Comparison of ENCODE assay signal across 16 cellular contexts in genomic region chr6:126422912-126423311, GRCh38.
"Had no signal": no experiment of that assay in that cellular context is flagged by ENCODE, and none has a peak within 500 bp of the region (broad histone marks: within the 10 kb centered on the region; RNA-seq: fewer than 3 reads in every experiment).

No MANE protein-coding gene starts in this region.

- FAIRE-seq: frontal cortex, islet of Langerhans, small intestine, urothelium cell line had no signal

- ATAC-seq: right cardiac atrium had no signal

- DNase-seq: activated CD4-positive, alpha-beta T cell treated with anti-CD3 and anti-CD28 coated beads, Interleukin-2, amount 10 ng/mL, durations not matched to agents 7 days and 5 days; activated CD8-positive, alpha-beta memory T cell treated with anti-CD3 and anti-CD28 coated beads, Interleukin-2, amount 50 U/mL, for 48 hours; activated naive CD4-positive, alpha-beta T cell; activated naive CD8-positive, alpha-beta T cell treated with anti-CD3 and anti-CD28 coated beads, Interleukin-2, amount 10 ng/mL, durations not matched to agents 7 days and 5 days; cortex of kidney; effector CD4-positive, alpha-beta T cell; midbrain; right cardiac atrium; small intestine; stimulated activated CD4-positive, alpha-beta T cell treated with anti-CD3 and anti-CD28 coated beads, Interleukin-4, amount 100 ng/mL, for 24 hours; stimulated activated naive CD4-positive, alpha-beta T cell; tibial artery had no signal

- H3K27me3 ChIP-seq: tibial artery had no signal

- H3K4me1 ChIP-seq: prostate gland, tibial artery had no signal

- H3K9me3 ChIP-seq: prostate gland, tibial artery had no signal

- H3K36me3 ChIP-seq: prostate gland, tibial artery had no signal

- H3K4me3 ChIP-seq: prostate gland, tibial artery had no signal

- H3K27ac ChIP-seq: prostate gland, tibial artery had no signal
